In genomic region chr7:88202278-88202677, GRCh38 we compare ENCODE assay signal across 1 cellular context.
TF ChIP-seq lines count a peak whose summit lies in the region.

No MANE protein-coding gene starts in this region.

TF ChIP-seq in GM12878, 131 proteins besides CTCF, POLR2A, EP300 and RAD21 (continued from another document and continues in another):
- TF ChIP-seq MTA3 (IDR thresholded peaks at IDR 0.05; ENCODE audit: borderline replicate concordance, low read length) (no peak), BRCA1 (IDR thresholded peaks at IDR 0.05; ENCODE audit: low read depth, low read length) (no peak), CUX1 (IDR thresholded peaks at IDR 0.05; ENCODE audit: insufficient replicate concordance, low read depth, low read length) (no peak), RELB (IDR thresholded peaks at IDR 0.05; ENCODE audit: low read depth) (0 out of 2 replicates have a peak, but pooled peaks have one; percentile 23), CBX5 (IDR thresholded peaks at IDR 0.05; ENCODE audit: low read depth) (no peak), TCF3 (IDR thresholded peaks at IDR 0.05; ENCODE audit: borderline replicate concordance, insufficient read depth, low read depth, low read length) (no peak), CBX3 (IDR thresholded peaks at IDR 0.05; ENCODE audit: borderline replicate concordance, low read depth) (no peak), NFYA (IDR thresholded peaks at IDR 0.05; ENCODE audit: borderline replicate concordance, low read depth, low read length) (no peak), DPF2 (IDR thresholded peaks at IDR 0.05) (peak; percentile 71), PAX5 (IDR thresholded peaks at IDR 0.05; ENCODE audit: borderline replicate concordance, low read depth, low read length) (no peak), BHLHE40 (IDR thresholded peaks at IDR 0.05; ENCODE audit: borderline replicate concordance in 1 of 2, low read depth in 2 of 2, low read length in 1 of 2) (peak in 1 of 2 experiments; percentile 41; a peak in 1 of 4 replicates), ZNF217 (IDR thresholded peaks at IDR 0.05) (0 out of 2 replicates have a peak, but pooled peaks have one; percentile 30), NR2F1 (conservative IDR thresholded peaks at IDR 0.05) (peak; percentile 59), EED (IDR thresholded peaks at IDR 0.05; ENCODE audit: low read depth) (no peak), RCOR1 (conservative IDR thresholded peaks at IDR 0.05; ENCODE audit: low read depth, low read length) (no peak), SP1 (IDR thresholded peaks at IDR 0.05; ENCODE audit: low read depth, low read length) (no peak), CHD1 (IDR thresholded peaks at IDR 0.05; ENCODE audit: low read depth, low read length) (no peak), CREM (IDR thresholded peaks at IDR 0.05; ENCODE audit: low read depth) (no peak), NFXL1 (IDR thresholded peaks at IDR 0.05; ENCODE audit: borderline replicate concordance) (no peak), ESRRA (IDR thresholded peaks at IDR 0.05; ENCODE audit: low read length) (no peak), FOXM1 (IDR thresholded peaks at IDR 0.05; ENCODE audit: low read depth, low read length) (no peak), HCFC1 (IDR thresholded peaks at IDR 0.05; ENCODE audit: low read length) (no peak), BMI1 (IDR thresholded peaks at IDR 0.05; ENCODE audit: borderline replicate concordance) (no peak), POLR2AphosphoS2 (IDR thresholded peaks at IDR 0.05; ENCODE audit: low read depth, low read length) (no peak), POU2F2 (IDR thresholded peaks at IDR 0.05; ENCODE audit: borderline replicate concordance, low read depth, low read length) (no peak), ATF7 (IDR thresholded peaks at IDR 0.05; ENCODE audit: low read depth) (peak; percentile 62; the same call in 1 of the 2 replicates), JUNB (IDR thresholded peaks at IDR 0.05) (no peak), MEF2B (IDR thresholded peaks at IDR 0.05; ENCODE audit: partially characterized antibody, poor library complexity, severe bottlenecking) (peak; percentile 43), MEF2A (IDR thresholded peaks at IDR 0.05; ENCODE audit: insufficient read depth, low read depth, low read length) (no peak), IRF4 (IDR thresholded peaks at IDR 0.05; ENCODE audit: low read depth, low read length) (no peak), MYB (IDR thresholded peaks at IDR 0.05; ENCODE audit: borderline replicate concordance, low read depth, low read length) (no peak), TARDBP (IDR thresholded peaks at IDR 0.05; ENCODE audit: borderline replicate concordance) (no peak), YBX1 (IDR thresholded peaks at IDR 0.05) (no peak), KDM1A (IDR thresholded peaks at IDR 0.05; ENCODE audit: borderline replicate concordance) (no peak), CHD4 (IDR thresholded peaks at IDR 0.05) (no peak), MYC (IDR thresholded peaks at IDR 0.05; ENCODE audit: insufficient read depth, insufficient read length, insufficient replicate concordance, low read length, severe bottlenecking) (no peak), SMAD1 (IDR thresholded peaks at IDR 0.05; ENCODE audit: low read depth, partially characterized antibody) (no peak), BACH1 (IDR thresholded peaks at IDR 0.05; ENCODE audit: borderline replicate concordance) (peak; percentile 86; the same call in 1 of the 2 replicates), KAT2A (conservative IDR thresholded peaks at IDR 0.05; ENCODE audit: control insufficient read depth, low read depth, low read length) (no peak), SUPT20H (IDR thresholded peaks at IDR 0.05; ENCODE audit: borderline replicate concordance, control insufficient read depth, low read depth, low read length) (no peak), CBFB (IDR thresholded peaks at IDR 0.05; ENCODE audit: low read depth) (no peak), EGR1 (IDR thresholded peaks at IDR 0.05; ENCODE audit: borderline replicate concordance in 1 of 2, low read depth in 2 of 2, low read length in 2 of 2) (no peak), SPI1 (IDR thresholded peaks at IDR 0.05; ENCODE audit: borderline replicate concordance, insufficient read depth, low read depth, low read length) (no peak), IKZF1 (conservative IDR thresholded peaks at IDR 0.05) (no peak), E2F4 (IDR thresholded peaks at IDR 0.05; ENCODE audit: low read depth, low read length) (no peak), YY1 (IDR thresholded peaks at IDR 0.05; ENCODE audit: low read depth, low read length) (no peak)
- TF ChIP-seq, protein P1, sequence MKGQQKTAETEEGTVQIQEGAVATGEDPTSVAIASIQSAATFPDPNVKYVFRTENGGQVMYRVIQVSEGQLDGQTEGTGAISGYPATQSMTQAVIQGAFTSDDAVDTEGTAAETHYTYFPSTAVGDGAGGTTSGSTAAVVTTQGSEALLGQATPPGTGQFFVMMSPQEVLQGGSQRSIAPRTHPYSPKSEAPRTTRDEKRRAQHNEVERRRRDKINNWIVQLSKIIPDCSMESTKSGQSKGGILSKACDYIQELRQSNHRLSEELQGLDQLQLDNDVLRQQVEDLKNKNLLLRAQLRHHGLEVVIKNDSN (IDR thresholded peaks at IDR 0.05; ENCODE audit: borderline replicate concordance, extremely low read length, insufficient read depth, low read depth, low read length), result no peak
- TF ChIP-seq, protein P2, sequence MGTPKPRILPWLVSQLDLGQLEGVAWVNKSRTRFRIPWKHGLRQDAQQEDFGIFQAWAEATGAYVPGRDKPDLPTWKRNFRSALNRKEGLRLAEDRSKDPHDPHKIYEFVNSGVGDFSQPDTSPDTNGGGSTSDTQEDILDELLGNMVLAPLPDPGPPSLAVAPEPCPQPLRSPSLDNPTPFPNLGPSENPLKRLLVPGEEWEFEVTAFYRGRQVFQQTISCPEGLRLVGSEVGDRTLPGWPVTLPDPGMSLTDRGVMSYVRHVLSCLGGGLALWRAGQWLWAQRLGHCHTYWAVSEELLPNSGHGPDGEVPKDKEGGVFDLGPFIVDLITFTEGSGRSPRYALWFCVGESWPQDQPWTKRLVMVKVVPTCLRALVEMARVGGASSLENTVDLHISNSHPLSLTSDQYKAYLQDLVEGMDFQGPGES (IDR thresholded peaks at IDR 0.05), result no peak
- TF ChIP-seq, protein P3, sequence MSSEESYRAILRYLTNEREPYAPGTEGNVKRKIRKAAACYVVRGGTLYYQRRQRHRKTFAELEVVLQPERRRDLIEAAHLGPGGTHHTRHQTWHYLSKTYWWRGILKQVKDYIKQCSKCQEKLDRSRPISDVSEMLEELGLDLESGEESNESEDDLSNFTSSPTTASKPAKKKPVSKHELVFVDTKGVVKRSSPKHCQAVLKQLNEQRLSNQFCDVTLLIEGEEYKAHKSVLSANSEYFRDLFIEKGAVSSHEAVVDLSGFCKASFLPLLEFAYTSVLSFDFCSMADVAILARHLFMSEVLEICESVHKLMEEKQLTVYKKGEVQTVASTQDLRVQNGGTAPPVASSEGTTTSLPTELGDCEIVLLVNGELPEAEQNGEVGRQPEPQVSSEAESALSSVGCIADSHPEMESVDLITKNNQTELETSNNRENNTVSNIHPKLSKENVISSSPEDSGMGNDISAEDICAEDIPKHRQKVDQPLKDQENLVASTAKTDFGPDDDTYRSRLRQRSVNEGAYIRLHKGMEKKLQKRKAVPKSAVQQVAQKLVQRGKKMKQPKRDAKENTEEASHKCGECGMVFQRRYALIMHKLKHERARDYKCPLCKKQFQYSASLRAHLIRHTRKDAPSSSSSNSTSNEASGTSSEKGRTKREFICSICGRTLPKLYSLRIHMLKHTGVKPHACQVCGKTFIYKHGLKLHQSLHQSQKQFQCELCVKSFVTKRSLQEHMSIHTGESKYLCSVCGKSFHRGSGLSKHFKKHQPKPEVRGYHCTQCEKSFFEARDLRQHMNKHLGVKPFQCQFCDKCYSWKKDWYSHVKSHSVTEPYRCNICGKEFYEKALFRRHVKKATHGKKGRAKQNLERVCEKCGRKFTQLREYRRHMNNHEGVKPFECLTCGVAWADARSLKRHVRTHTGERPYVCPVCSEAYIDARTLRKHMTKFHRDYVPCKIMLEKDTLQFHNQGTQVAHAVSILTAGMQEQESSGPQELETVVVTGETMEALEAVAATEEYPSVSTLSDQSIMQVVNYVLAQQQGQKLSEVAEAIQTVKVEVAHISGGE (CRISPR knock-in tag; IDR thresholded peaks at IDR 0.05), result no peak
- TF ChIP-seq, protein P4, sequence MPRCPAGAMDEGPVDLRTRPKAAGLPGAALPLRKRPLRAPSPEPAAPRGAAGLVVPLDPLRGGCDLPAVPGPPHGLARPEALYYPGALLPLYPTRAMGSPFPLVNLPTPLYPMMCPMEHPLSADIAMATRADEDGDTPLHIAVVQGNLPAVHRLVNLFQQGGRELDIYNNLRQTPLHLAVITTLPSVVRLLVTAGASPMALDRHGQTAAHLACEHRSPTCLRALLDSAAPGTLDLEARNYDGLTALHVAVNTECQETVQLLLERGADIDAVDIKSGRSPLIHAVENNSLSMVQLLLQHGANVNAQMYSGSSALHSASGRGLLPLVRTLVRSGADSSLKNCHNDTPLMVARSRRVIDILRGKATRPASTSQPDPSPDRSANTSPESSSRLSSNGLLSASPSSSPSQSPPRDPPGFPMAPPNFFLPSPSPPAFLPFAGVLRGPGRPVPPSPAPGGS (IDR thresholded peaks at IDR 0.05; ENCODE audit: borderline replicate concordance, insufficient read depth, low read depth, low read length, poor library complexity, severe bottlenecking), result no peak
- TF ChIP-seq, protein P5, sequence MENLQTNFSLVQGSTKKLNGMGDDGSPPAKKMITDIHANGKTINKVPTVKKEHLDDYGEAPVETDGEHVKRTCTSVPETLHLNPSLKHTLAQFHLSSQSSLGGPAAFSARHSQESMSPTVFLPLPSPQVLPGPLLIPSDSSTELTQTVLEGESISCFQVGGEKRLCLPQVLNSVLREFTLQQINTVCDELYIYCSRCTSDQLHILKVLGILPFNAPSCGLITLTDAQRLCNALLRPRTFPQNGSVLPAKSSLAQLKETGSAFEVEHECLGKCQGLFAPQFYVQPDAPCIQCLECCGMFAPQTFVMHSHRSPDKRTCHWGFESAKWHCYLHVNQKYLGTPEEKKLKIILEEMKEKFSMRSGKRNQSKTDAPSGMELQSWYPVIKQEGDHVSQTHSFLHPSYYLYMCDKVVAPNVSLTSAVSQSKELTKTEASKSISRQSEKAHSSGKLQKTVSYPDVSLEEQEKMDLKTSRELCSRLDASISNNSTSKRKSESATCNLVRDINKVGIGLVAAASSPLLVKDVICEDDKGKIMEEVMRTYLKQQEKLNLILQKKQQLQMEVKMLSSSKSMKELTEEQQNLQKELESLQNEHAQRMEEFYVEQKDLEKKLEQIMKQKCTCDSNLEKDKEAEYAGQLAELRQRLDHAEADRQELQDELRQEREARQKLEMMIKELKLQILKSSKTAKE (IDR thresholded peaks at IDR 0.05; ENCODE audit: low read depth, poor library complexity, severe bottlenecking), result peak; percentile 15
